Comparison of ENCODE assay signal across 8 cellular contexts in genomic region chr2:33069894-33070651, GRCh38.
DNase-seq lines count a peak whose midpoint lies in the region; TF ChIP-seq lines count a peak whose summit lies in the region.

No MANE protein-coding gene starts in this region.

- peak overlapping the region; percentile 81 to 99 for H2BK12ac ChIP-seq in mesenchymal stem cell (ENCODE audit: low read length in 2 of 2)

- peak overlapping the region in 1 of 2 experiments; percentile 90 for H3K14ac ChIP-seq in mesenchymal stem cell (ENCODE audit: low read length in 2 of 2)

- TF ChIP-seq CTCF in uterus (IDR thresholded peaks at IDR 0.05) = no peak

- intact Hi-C loops in uterus (cut with DNase I; ENCODE audit: low total_unique reads) = no loop called here

- H2AK5ac ChIP-seq in mesenchymal stem cell (ENCODE audit: low read length, severe bottlenecking) = peak overlapping the region; percentile 78

- H3K36me3 ChIP-seq in mesenchymal stem cell (ENCODE audit: control insufficient read depth in 1 of 2, insufficient read depth in 2 of 2, low read depth in 1 of 2, low read length in 2 of 2) (no peaks in the 10 kb centered on the region), uterus (no peaks in the 10 kb centered on the region)

- H3K9me3 ChIP-seq in mesenchymal stem cell (ENCODE audit: control insufficient read depth, low read length) (peaks cover 1% of the 10 kb centered on the region), uterus (no peaks in the 10 kb centered on the region)

- H3K4ac ChIP-seq in mesenchymal stem cell (ENCODE audit: low read depth in 1 of 2, low read length in 2 of 2) = peak overlapping the region; percentile 78 to 79

- H3K4me1 ChIP-seq in mesenchymal stem cell (ENCODE audit: control insufficient read depth, insufficient read depth, low read depth, low read length) (peaks cover 10% of the 10 kb centered on the region), uterus (peaks cover 0 to 5% of the 10 kb centered on the region in 2 donors)

- peak overlapping the region; percentile 56 for H2AFZ ChIP-seq in mesenchymal stem cell (ENCODE audit: low read depth, low read length)

- H4K8ac ChIP-seq in mesenchymal stem cell (ENCODE audit: low read length) = peak overlapping the region; percentile 72

- peak overlapping the region; percentile 81 for H4K91ac ChIP-seq in mesenchymal stem cell (ENCODE audit: low read length)

- H3K18ac ChIP-seq in mesenchymal stem cell (ENCODE audit: low read depth in 1 of 2, low read length in 2 of 2) = peak overlapping the region; percentile 69 to 98

- TF ChIP-seq POLR2A in uterus (IDR thresholded peaks at IDR 0.05) = no peak

- peaks cover 4% of the 10 kb centered on the region for H3K79me1 ChIP-seq in mesenchymal stem cell (replicated peaks; ENCODE audit: low read length, poor library complexity, severe bottlenecking)

- no peak overlapping the region for H3K4me3 ChIP-seq in mesenchymal stem cell (ENCODE audit: insufficient read depth in 1 of 2, low read depth in 1 of 2, low read length in 2 of 2)
- no peak overlapping the region for H3K4me3 ChIP-seq in uterus

- WGBS in mesenchymal stem cell = 52% methylated on average over 8 of the region's 10 CpGs

- H3K27ac ChIP-seq in mesenchymal stem cell (ENCODE audit: low read length, poor library complexity, severe bottlenecking) = peak overlapping the region; percentile 91
- H3K27ac ChIP-seq in uterus = peak overlapping the region in 1 of 2 donors; percentile 28

- peak overlapping the region; percentile 36 for H2BK120ac ChIP-seq in mesenchymal stem cell (ENCODE audit: low read depth, low read length)

- H2BK15ac ChIP-seq in mesenchymal stem cell (ENCODE audit: low read depth, poor library complexity, severe bottlenecking) = peak overlapping the region; percentile 44

- peak overlapping the region; percentile 34 for H3K9ac ChIP-seq in mesenchymal stem cell (ENCODE audit: low read length)

- peak; percentile 98 for DNase-seq in ELR (ENCODE audit: low read depth)
- peak; percentile 97 for DNase-seq in HS-5 (ENCODE audit: low read depth)
- DNase-seq in brain pericyte (ENCODE audit: low read depth, low spot score) = peak; percentile 92
- DNase-seq in mesenchymal stem cell = peak; percentile 99
- DNase-seq in uterus = peak; percentile 35 to 51
- DNase-seq in globus pallidus (ENCODE audit: low spot score) = no peak
- no peak for DNase-seq in midbrain (lab: John Stamatoyannopoulos, UW)
- no peak for DNase-seq in KG1 (lab: John Stamatoyannopoulos, UW)

- H2BK5ac ChIP-seq in mesenchymal stem cell (ENCODE audit: low read depth, low read length, poor library complexity, severe bottlenecking) = no peak overlapping the region

- H3K27me3 ChIP-seq in mesenchymal stem cell (ENCODE audit: control insufficient read depth in 1 of 2, insufficient read depth in 1 of 2, low read length in 2 of 2) (no peaks in the 10 kb centered on the region), uterus (no peaks in the 10 kb centered on the region)

- H3K23ac ChIP-seq in mesenchymal stem cell (ENCODE audit: low read length in 2 of 2) = no peak overlapping the region

- no peak overlapping the region for H3K4me2 ChIP-seq in mesenchymal stem cell (ENCODE audit: low read length, poor library complexity, severe bottlenecking)

Comparison
In these comparisons a context has a peak if more than half of its experiments do, and no peak if none do; other contexts are left out.
1. DNase-seq: peak in ELR (single experiment), HS-5 (single experiment), brain pericyte (single experiment), mesenchymal stem cell (single experiment) and uterus (2 of 2); none in globus pallidus (single experiment), midbrain (single experiment) and KG1 (single experiment).